ENCODE assay signal across 21 cellular contexts in the genomic region with DNA sequence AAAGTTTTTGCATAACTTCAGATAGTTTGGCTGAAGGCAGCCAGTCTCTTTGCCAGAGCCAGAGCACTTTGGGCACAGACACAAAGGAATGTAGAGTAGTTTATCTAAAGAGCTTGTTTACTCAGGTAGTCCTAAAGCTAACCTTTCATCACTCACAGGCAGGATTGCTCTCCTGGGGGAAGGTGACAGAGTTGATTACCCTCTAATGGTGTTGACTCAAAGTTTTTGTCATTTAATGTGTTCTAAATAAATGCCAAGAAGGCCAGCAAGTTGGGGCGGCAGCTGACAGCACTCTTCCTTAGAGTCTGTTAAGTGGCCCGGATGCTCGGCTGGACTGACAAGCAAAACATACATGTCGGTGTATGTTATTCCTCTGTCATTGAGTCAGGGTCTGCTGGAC. TPM values are rescaled to one million over a fixed set of nuclear protein-coding genes. Genes with fewer than 3 reads are reported as not detected.
DNase-seq lines count a peak whose midpoint lies in the region; ATAC-seq and TF ChIP-seq lines count a peak whose summit lies in the region.
"Had no signal": no experiment of that assay in that cellular context is flagged by ENCODE, and none has a peak within 500 bp of the region (broad histone marks: within the 10 kb centered on the region; RNA-seq: fewer than 3 reads in every experiment).

No MANE protein-coding gene starts in this region.

- H3K4me1 Mint-ChIP-seq in endodermal cell (peaks cover 23% of the 10 kb centered on the region), progenitor cell of endocrine pancreas (ENCODE audit: low read depth) (peaks cover 19% of the 10 kb centered on the region)

- H3K27ac Mint-ChIP-seq in endodermal cell (peak overlapping the region; percentile 83), progenitor cell of endocrine pancreas (no peak overlapping the region)

- intact Hi-C loops in left colon (cut with DNase I, micrococcal nuclease): no loop called here
- intact Hi-C loops in cardiac septum (cut with DNase I): loop anchor here (2.0 kb wide), 1 partner anchor 57 kb away; no protein-coding TSS in a partner anchor

- H3K4me1 ChIP-seq in endodermal cell (ENCODE audit: control insufficient read depth, insufficient read depth, low read length): no peaks in the 10 kb centered on the region
- H3K4me1 ChIP-seq: HAP-1 had no signal

- no peaks in the 10 kb centered on the region for H3K36me3 ChIP-seq in endodermal cell (ENCODE audit: control insufficient read depth, insufficient read depth, low read length)
- H3K36me3 ChIP-seq: HAP-1 had no signal

- DNase-seq in NCI-H1105 treated with DMSO at 0.1 percent for 48 hours (lab: John Stamatoyannopoulos, UW): peak; percentile 21
- DNase-seq in endodermal cell: peak; percentile 86
- DNase-seq in left colon: no peak
- no peak for DNase-seq in progenitor cell of endocrine pancreas (ENCODE audit: low spot score, unreplicated experiment)
- no peak for DNase-seq in D341Med (ENCODE audit: low spot score)
- no peak for DNase-seq in cardiac septum (ENCODE audit: low spot score)
- DNase-seq: C1 segment of cervical spinal cord, DMS79, Kasumi-1, MG63, NCI-H1048, NCI-H2081, NCI-H2171 treated with DMSO at 0.1 percent for 48 hours, NCI-H446, NCI-H82, SHP77 had no signal

- H3K27me3 Mint-ChIP-seq in endodermal cell (ENCODE audit: insufficient read depth) (peaks cover 36% of the 10 kb centered on the region), progenitor cell of endocrine pancreas (no peaks in the 10 kb centered on the region)

- H3K27ac ChIP-seq in endodermal cell (ENCODE audit: low read depth, low read length): no peak overlapping the region
- H3K27ac ChIP-seq: HL-60 had no signal

- 49 to 71% methylated on average over 3 to 4 of the region's 4 CpGs for WGBS in endodermal cell (ENCODE audit: insufficient coverage in 1 of 2, insufficient read length in 1 of 2), 2 experiments

- H3K9me3 Mint-ChIP-seq in endodermal cell (peaks cover 6% of the 10 kb centered on the region), progenitor cell of endocrine pancreas (ENCODE audit: low read depth) (peaks cover 10% of the 10 kb centered on the region)

- no peak overlapping the region for H3K9ac ChIP-seq in endodermal cell (ENCODE audit: extremely low read depth, low read length, poor library complexity, severe bottlenecking)

- H3K27me3 ChIP-seq in endodermal cell (ENCODE audit: control insufficient read depth, insufficient read depth, low read length, poor library complexity, severe bottlenecking): no peaks in the 10 kb centered on the region
- H3K27me3 ChIP-seq: MG63 had no signal

- H3K4me3 ChIP-seq in endodermal cell (ENCODE audit: low read length): no peak overlapping the region
- H3K4me3 ChIP-seq: HAP-1, MG63 had no signal

- H3K9me3 ChIP-seq in endodermal cell (ENCODE audit: control insufficient read depth, low read length): no peaks in the 10 kb centered on the region
- H3K9me3 ChIP-seq: HAP-1, MG63 had no signal

- H3K4me3 Mint-ChIP-seq in endodermal cell: no peak overlapping the region
- peak overlapping the region; percentile 10 for H3K4me3 Mint-ChIP-seq in progenitor cell of endocrine pancreas (ENCODE audit: low read depth)

- ATAC-seq in left colon: peak; percentile 37
- no peak for ATAC-seq in GM18870 (IDR thresholded peaks at IDR 0.05; ENCODE audit: unreplicated experiment)
- ATAC-seq: SK-N-SH treated with all-trans-retinoic acid at 6 μM for 48 hours had no signal

- TF ChIP-seq CTCF in endodermal cell (conservative IDR thresholded peaks at IDR 0.05): no peak
- no peak for TF ChIP-seq CTCF in progenitor cell of endocrine pancreas (IDR thresholded peaks at IDR 0.05; ENCODE audit: unreplicated experiment)

- H3K36me3 Mint-ChIP-seq in endodermal cell (ENCODE audit: low read depth): peaks cover 38% of the 10 kb centered on the region
- peaks cover 22% of the 10 kb centered on the region for H3K36me3 Mint-ChIP-seq in progenitor cell of endocrine pancreas (ENCODE audit: insufficient read depth)

RNA-seq across cellular contexts. Expression of gene TAS2R46, which starts 9.3 kb away (rescaled TPM):
- total RNA-seq in endodermal cell (1 to 10 TPM; 1.3 to 3.9 TPM), left colon (1 to 10 TPM in 1 of 2 donors, under 1 TPM in 1; 0.95 to 2.5 TPM), progenitor cell of endocrine pancreas (2.6 and 3.3 TPM in 2 replicates), cardiac septum (0.78 TPM)
- polyA plus RNA-seq in endodermal cell (2013, experiment 1 of 2): 0.25 TPM
- polyA plus RNA-seq in endodermal cell (2013, experiment 2 of 2): not detected
- total RNA-seq: RPMI7951 had no signal

RNA-seq across cellular contexts. Expression of gene TAS2R43, which starts 20.7 kb away (rescaled TPM):
- total RNA-seq in endodermal cell: 1 to 10 TPM in 1 of 2 donors, under 1 TPM in 1; 0.82 to 2.5 TPM
- not detected for polyA plus RNA-seq in endodermal cell (2013, experiment 1 of 2)
- polyA plus RNA-seq in endodermal cell (2013, experiment 2 of 2): not detected
- under 1 TPM in 1 of 2 donors, not detected in 1; 0.42 TPM for total RNA-seq in left colon
- 1.2 and 1.9 TPM in 2 replicates for total RNA-seq in progenitor cell of endocrine pancreas
- 0.32 TPM for total RNA-seq in cardiac septum

RNA-seq across cellular contexts. Expression of gene TAS2R31, which starts 40.2 kb away (rescaled TPM):
- total RNA-seq in endodermal cell (10 to 100 TPM in 1 of 2 donors, 1 to 10 TPM in 1; 2.4 to 12.4 TPM), left colon (1 to 10 TPM; 3.3 to 3.7 TPM), progenitor cell of endocrine pancreas (8.6 and 10.3 TPM in 2 replicates), cardiac septum (2.1 TPM)
- polyA plus RNA-seq in endodermal cell (2013, experiment 1 of 2): 0.75 TPM
- 0.91 TPM for polyA plus RNA-seq in endodermal cell (2013, experiment 2 of 2)

RNA-seq across cellular contexts. Expression of gene TAS2R19, which starts 49.0 kb away (rescaled TPM):
- 10 to 100 TPM in 1 of 2 donors, 1 to 10 TPM in 1; 3.1 to 11.3 TPM for total RNA-seq in endodermal cell
- polyA plus RNA-seq in endodermal cell (2013, experiment 1 of 2): 1.1 TPM
- 1.3 TPM for polyA plus RNA-seq in endodermal cell (2013, experiment 2 of 2)
- 1 to 10 TPM; 2.9 TPM for total RNA-seq in left colon
- total RNA-seq in progenitor cell of endocrine pancreas: 6.6 and 8.5 TPM in 2 replicates
- 1.5 TPM for total RNA-seq in cardiac septum

Comparison
In these comparisons a context has a peak if more than half of its experiments do, and no peak if none do; other contexts are left out.
1. DNase-seq: peak in NCI-H1105 treated with DMSO at 0.1 percent for 48 hours (single experiment) and endodermal cell (single experiment); none in left colon (0 of 2), progenitor cell of endocrine pancreas (single experiment), D341Med (single experiment) and cardiac septum (single experiment).